8 cellular contexts compared by ENCODE assay signal in the genomic region with DNA sequence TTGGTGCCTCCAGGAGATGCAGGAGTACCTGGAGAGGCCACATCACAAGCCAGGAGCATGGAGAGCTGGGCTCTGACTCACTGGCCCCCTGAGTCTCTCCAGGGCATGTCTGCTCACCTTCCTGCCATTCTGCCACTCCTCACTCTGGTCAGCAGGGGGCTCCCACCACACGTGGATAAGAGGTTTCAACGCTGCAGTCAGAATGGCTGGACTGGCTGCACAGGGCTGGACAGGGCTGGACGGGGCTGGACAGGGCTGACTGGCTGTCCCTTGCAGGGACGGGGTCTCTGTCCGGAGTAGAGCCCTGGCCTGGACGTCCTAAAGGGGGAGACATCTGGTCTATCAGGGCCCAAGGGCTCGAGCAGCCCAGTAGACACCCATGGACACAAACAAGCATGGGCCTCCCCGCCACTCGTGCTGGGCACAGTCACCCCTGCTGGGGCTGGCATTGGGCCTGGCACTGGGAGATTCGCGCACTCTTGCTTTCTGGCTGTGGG.
DNase-seq lines count a peak whose midpoint lies in the region; ATAC-seq lines count a peak whose summit lies in the region.

No MANE protein-coding gene starts in this region.

- ATAC-seq in HG03432 (IDR thresholded peaks at IDR 0.05; ENCODE audit: unreplicated experiment): no peak

- DNase-seq in AML-193 (lab: John Stamatoyannopoulos, UW): peak; percentile 58 to 72
- peak; percentile 88 for DNase-seq in GM19240 (ENCODE audit: insufficient read length, low spot score)
- DNase-seq in NCI-H748 treated with DMSO at 0.1 percent for 48 hours (lab: John Stamatoyannopoulos, UW): peak; percentile 14
- DNase-seq in activated CD4-positive, alpha-beta T cell treated with anti-CD3 and anti-CD28 coated beads, Interleukin-2, amount 50 U/mL, for 48 hours: peak; percentile 70 to 78
- peak; percentile 54 for DNase-seq in effector CD8-positive, alpha-beta T cell (lab: John Stamatoyannopoulos, UW)
- DNase-seq in medulla oblongata (ENCODE audit: extremely low spot score): peak; percentile 92
- peak; percentile 48 for DNase-seq in stimulated activated CD8-positive, alpha-beta memory T cell treated with anti-CD3 and anti-CD28 coated beads, Interleukin-12 subunit alpha, Interleukin-12 subunit beta, amount 100 ng/mL, for 4 hours (ENCODE audit: low read depth)

Comparison
In these comparisons a context has a peak if more than half of its experiments do, and no peak if none do; other contexts are left out.
1. DNase-seq: peak in every context shown above with its lines; median percentile 92 in medulla oblongata; 88 in GM19240; 74 in activated CD4-positive, alpha-beta T cell treated with anti-CD3 and anti-CD28 coated beads, Interleukin-2, amount 50 U/mL, for 48 hours; 65 in AML-193; 54 in effector CD8-positive, alpha-beta T cell; 48 in stimulated activated CD8-positive, alpha-beta memory T cell treated with anti-CD3 and anti-CD28 coated beads, Interleukin-12 subunit alpha, Interleukin-12 subunit beta, amount 100 ng/mL, for 4 hours; 14 in NCI-H748 treated with DMSO at 0.1 percent for 48 hours.